ENCODE assay signal across 8 cellular contexts in genomic region chr10:79298403-79299244, GRCh38. TPM values are rescaled to one million over a fixed set of nuclear protein-coding genes. Genes with fewer than 3 reads are reported as not detected.
A peak's percentile ranks its signal among the peaks of the same experiment; 100 is the strongest.
DNase-seq lines count a peak whose midpoint lies in the region; ATAC-seq and FAIRE-seq lines count a peak whose summit lies in the region.

No MANE protein-coding gene starts in this region.

- H3K27ac ChIP-seq in small intestine (ENCODE audit: low read depth in 1 of 2, low read length in 1 of 2), result peak overlapping the region in 1 of 2 donors; percentile 49

- H3K4me1 ChIP-seq in small intestine (ENCODE audit: control insufficient read depth in 2 of 2, insufficient read depth in 1 of 2, low read depth in 1 of 2, low read length in 1 of 2), result no peaks in the 10 kb centered on the region

- H3K36me3 ChIP-seq in small intestine (ENCODE audit: control insufficient read depth in 2 of 2, insufficient read depth in 2 of 2, low read length in 2 of 2), result peaks cover 5 to 22% of the 10 kb centered on the region in 2 donors

- H3K27me3 ChIP-seq in small intestine (ENCODE audit: control insufficient read depth in 2 of 2, insufficient read depth in 2 of 2, low read length in 2 of 2), result no peaks in the 10 kb centered on the region

- no peak overlapping the region for H3K4me3 ChIP-seq in small intestine (ENCODE audit: low read depth in 1 of 2, low read length in 2 of 2)

- ATAC-seq in HG03378 (IDR thresholded peaks at IDR 0.05; ENCODE audit: unreplicated experiment), result no peak

- no peaks in the 10 kb centered on the region for H3K9me3 ChIP-seq in small intestine (ENCODE audit: control insufficient read depth, low read depth)

- no peak for FAIRE-seq in small intestine (lab: Jason Lieb, UNC)

- DNase-seq in NCI-H2196 (lab: John Stamatoyannopoulos, UW; ENCODE audit: unreplicated experiment), result peak; percentile 6
- DNase-seq in NCI-H2196 treated with DMSO at 0.1 percent for 48 hours (lab: John Stamatoyannopoulos, UW; ENCODE audit: unreplicated experiment), result no peak
- DNase-seq in activated CD4-positive, alpha-beta T cell treated with anti-CD3 and anti-CD28 coated beads, Interleukin-2, amount 50 U/mL, for 4 hours, result peak; percentile 41 to 42
- peak; percentile 91 for DNase-seq in fibroblast of the conjunctiva (ENCODE audit: low read depth)
- DNase-seq in small intestine, result peak; percentile 78
- no peak for DNase-seq in effector CD8-positive, alpha-beta T cell (lab: John Stamatoyannopoulos, UW)
- no peak for DNase-seq in activated gamma-delta T cell (lab: John Stamatoyannopoulos, UW)

- WGBS in small intestine, 3 donors, result 82 to 87% (median 85%) methylated on average over 26 to 27 of the region's 27 CpGs

RNA-seq across cellular contexts. Expression of gene PPIF, which starts 48.6 kb away (rescaled TPM):
- 10 to 100 TPM; 35.3 to 71.5 (median 42.7) TPM for polyA plus RNA-seq in small intestine

Comparison
In these comparisons a context has a peak if more than half of its experiments do, and no peak if none do; other contexts are left out.
1. DNase-seq: peak in NCI-H2196 (single experiment), activated CD4-positive, alpha-beta T cell treated with anti-CD3 and anti-CD28 coated beads, Interleukin-2, amount 50 U/mL, for 4 hours (2 of 2), fibroblast of the conjunctiva (single experiment) and small intestine (single experiment); none in NCI-H2196 treated with DMSO at 0.1 percent for 48 hours (single experiment), effector CD8-positive, alpha-beta T cell (single experiment) and activated gamma-delta T cell (single experiment).